In the genomic region with DNA sequence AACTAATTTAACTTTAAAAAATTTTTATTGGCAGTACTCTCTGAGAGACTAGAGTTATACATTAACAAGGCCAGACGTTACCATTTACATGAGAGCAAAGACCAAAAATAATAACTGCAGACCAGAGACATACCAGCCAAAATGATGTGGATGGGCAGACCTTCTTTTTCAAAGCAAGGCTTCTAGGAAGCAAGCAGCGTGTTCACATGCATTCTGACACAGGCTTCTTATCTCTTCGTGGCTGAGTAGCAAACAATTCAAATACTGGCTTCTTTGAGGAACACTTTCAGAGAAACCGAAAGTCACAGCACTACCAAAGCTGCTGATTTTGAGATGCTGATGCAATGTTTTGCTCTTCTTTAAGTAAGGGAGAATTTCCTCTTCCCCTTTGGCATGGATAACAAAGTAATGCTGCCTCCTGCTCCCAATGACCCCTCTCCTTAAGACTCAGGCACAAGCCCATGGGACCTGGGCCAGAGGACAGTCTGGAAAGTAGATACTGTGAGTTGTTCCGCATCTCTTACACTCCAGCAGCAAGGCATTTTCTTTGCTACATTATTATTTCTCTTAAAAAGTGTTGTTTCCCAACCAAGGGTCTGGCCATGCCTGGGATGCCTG, we compare ENCODE assay signal across 1 cellular context.
TF ChIP-seq lines count a peak whose summit lies in the region.

No MANE protein-coding gene starts in this region.

TF ChIP-seq in K562, 482 proteins besides CTCF, POLR2A, EP300 and RAD21 (continued from another document and continues in another):
- no peak for TF ChIP-seq ZNF436 (CRISPR knock-in tag; IDR thresholded peaks at IDR 0.05)
- TF ChIP-seq, protein P1, sequence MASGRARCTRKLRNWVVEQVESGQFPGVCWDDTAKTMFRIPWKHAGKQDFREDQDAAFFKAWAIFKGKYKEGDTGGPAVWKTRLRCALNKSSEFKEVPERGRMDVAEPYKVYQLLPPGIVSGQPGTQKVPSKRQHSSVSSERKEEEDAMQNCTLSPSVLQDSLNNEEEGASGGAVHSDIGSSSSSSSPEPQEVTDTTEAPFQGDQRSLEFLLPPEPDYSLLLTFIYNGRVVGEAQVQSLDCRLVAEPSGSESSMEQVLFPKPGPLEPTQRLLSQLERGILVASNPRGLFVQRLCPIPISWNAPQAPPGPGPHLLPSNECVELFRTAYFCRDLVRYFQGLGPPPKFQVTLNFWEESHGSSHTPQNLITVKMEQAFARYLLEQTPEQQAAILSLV (tag; IDR thresholded peaks at IDR 0.05): peak; percentile 62
- TF ChIP-seq, protein P2, sequence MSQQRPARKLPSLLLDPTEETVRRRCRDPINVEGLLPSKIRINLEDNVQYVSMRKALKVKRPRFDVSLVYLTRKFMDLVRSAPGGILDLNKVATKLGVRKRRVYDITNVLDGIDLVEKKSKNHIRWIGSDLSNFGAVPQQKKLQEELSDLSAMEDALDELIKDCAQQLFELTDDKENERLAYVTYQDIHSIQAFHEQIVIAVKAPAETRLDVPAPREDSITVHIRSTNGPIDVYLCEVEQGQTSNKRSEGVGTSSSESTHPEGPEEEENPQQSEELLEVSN (IDR thresholded peaks at IDR 0.05; ENCODE audit: borderline replicate concordance in 1 of 2, extremely low read depth in 1 of 2, insufficient read depth in 1 of 2, insufficient read length in 1 of 2, low read depth in 1 of 2, low read length in 1 of 2, poor library complexity in 1 of 2, severe bottlenecking in 1 of 2): peak; percentile 35 to 46
- no peak for TF ChIP-seq HMGN3 (IDR thresholded peaks at IDR 0.05; ENCODE audit: borderline replicate concordance, extremely low read depth, insufficient read length, low read depth, low read length)
- TF ChIP-seq, protein P3, sequence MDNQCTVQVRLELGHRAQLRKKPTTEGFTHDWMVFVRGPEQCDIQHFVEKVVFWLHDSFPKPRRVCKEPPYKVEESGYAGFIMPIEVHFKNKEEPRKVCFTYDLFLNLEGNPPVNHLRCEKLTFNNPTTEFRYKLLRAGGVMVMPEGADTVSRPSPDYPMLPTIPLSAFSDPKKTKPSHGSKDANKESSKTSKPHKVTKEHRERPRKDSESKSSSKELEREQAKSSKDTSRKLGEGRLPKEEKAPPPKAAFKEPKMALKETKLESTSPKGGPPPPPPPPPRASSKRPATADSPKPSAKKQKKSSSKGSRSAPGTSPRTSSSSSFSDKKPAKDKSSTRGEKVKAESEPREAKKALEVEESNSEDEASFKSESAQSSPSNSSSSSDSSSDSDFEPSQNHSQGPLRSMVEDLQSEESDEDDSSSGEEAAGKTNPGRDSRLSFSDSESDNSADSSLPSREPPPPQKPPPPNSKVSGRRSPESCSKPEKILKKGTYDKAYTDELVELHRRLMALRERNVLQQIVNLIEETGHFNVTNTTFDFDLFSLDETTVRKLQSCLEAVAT (IDR thresholded peaks at IDR 0.05): no peak
- TF ChIP-seq, protein P4, sequence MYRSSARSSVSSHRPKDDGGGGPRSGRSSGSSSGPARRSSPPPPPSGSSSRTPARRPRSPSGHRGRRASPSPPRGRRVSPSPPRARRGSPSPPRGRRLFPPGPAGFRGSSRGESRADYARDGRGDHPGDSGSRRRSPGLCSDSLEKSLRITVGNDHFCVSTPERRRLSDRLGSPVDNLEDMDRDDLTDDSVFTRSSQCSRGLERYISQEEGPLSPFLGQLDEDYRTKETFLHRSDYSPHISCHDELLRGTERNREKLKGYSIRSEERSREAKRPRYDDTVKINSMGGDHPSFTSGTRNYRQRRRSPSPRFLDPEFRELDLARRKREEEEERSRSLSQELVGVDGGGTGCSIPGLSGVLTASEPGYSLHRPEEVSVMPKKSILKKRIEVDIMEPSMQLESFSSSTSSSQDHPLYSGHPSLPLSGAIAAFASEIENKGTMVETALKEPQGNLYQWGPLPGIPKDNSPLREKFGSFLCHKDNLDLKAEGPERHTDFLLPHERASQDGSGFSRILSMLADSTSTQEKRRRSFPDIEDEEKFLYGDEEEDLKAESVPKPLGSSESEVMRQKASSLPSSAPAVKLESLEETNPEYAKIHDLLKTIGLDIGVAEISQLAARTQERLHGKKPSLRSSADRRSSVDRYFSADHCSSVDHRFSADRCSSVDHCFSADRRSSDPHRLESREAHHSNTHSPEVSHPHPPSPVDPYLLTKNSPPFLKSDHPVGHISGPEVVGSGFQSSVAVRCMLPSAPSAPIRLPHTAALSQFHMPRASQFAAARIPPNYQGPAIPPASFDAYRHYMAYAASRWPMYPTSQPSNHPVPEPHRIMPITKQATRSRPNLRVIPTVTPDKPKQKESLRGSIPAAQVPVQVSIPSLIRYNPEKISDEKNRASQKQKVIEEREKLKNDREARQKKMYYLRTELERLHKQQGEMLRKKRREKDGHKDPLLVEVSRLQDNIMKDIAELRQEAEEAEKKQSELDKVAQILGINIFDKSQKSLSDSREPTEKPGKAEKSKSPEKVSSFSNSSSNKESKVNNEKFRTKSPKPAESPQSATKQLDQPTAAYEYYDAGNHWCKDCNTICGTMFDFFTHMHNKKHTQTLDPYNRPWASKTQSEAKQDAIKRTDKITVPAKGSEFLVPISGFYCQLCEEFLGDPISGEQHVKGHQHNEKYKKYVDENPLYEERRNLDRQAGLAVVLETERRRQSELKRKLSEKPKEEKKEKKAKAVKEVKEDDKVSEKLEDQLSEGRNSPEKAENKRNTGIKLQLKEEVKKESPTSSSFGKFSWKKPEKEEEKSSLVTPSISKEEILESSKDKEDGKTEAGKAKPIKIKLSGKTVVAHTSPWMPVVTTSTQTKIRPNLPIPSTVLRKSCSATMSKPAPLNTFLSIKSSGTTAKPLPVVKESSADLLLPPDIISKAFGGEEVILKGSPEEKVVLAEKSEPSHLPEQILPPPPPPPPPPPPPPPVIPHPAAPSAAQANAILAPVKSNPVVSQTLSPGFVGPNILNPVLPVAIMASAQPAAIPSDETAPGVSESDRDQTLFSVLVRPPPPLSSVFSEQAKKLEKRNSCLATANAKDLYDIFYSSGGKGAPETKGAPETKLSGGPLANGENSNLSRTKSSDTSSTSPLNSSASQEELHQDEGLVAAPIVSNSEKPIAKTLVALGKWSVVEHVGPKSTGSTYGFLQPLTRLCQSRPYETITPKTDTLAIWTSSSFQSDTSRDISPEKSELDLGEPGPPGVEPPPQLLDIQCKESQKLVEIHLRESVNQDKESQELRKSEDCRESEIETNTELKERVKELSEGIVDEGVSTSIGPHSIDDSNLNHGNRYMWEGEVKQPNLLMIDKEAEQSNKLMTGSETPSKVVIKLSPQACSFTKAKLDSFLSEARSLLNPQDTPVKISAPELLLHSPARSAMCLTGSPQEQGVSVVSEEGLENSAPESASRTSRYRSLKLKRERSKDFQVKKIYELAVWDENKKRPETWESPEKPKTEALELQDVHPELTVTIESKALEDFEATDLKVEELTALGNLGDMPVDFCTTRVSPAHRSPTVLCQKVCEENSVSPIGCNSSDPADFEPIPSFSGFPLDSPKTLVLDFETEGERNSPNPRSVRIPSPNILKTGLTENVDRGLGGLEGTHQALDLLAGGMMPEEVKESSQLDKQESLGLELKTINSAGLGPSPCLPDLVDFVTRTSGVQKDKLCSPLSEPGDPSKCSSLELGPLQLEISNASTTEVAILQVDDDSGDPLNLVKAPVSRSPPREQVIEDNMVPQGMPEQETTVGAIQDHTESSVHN (IDR thresholded peaks at IDR 0.05; ENCODE audit: borderline replicate concordance in 1 of 2, low read depth in 1 of 2): peak in 1 of 2 experiments; percentile 74; a peak in 2 of 4 replicates
- no peak for TF ChIP-seq BRF1 (IDR thresholded peaks at IDR 0.05; ENCODE audit: borderline replicate concordance, extremely low read depth, insufficient read length)
- TF ChIP-seq, protein P5, sequence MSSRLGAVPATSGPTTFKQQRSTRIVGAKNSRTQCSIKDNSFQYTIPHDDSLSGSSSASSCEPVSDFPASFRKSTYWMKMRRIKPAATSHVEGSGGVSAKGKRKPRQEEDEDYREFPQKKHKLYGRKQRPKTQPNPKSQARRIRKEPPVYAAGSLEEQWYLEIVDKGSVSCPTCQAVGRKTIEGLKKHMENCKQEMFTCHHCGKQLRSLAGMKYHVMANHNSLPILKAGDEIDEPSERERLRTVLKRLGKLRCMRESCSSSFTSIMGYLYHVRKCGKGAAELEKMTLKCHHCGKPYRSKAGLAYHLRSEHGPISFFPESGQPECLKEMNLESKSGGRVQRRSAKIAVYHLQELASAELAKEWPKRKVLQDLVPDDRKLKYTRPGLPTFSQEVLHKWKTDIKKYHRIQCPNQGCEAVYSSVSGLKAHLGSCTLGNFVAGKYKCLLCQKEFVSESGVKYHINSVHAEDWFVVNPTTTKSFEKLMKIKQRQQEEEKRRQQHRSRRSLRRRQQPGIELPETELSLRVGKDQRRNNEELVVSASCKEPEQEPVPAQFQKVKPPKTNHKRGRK (tag; IDR thresholded peaks at IDR 0.05): no peak
- TF ChIP-seq, protein P6, sequence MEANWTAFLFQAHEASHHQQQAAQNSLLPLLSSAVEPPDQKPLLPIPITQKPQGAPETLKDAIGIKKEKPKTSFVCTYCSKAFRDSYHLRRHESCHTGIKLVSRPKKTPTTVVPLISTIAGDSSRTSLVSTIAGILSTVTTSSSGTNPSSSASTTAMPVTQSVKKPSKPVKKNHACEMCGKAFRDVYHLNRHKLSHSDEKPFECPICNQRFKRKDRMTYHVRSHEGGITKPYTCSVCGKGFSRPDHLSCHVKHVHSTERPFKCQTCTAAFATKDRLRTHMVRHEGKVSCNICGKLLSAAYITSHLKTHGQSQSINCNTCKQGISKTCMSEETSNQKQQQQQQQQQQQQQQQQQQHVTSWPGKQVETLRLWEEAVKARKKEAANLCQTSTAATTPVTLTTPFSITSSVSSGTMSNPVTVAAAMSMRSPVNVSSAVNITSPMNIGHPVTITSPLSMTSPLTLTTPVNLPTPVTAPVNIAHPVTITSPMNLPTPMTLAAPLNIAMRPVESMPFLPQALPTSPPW (CRISPR knock-in tag; IDR thresholded peaks at IDR 0.05): no peak
- TF ChIP-seq, protein P7, sequence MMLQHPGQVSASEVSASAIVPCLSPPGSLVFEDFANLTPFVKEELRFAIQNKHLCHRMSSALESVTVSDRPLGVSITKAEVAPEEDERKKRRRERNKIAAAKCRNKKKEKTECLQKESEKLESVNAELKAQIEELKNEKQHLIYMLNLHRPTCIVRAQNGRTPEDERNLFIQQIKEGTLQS (IDR thresholded peaks at IDR 0.05): peak; percentile 95
- TF ChIP-seq, protein P7 (CRISPR knock-in tag; conservative IDR thresholded peaks at IDR 0.05): no peak
- TF ChIP-seq, protein P8, sequence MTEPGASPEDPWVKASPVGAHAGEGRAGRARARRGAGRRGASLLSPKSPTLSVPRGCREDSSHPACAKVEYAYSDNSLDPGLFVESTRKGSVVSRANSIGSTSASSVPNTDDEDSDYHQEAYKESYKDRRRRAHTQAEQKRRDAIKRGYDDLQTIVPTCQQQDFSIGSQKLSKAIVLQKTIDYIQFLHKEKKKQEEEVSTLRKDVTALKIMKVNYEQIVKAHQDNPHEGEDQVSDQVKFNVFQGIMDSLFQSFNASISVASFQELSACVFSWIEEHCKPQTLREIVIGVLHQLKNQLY (CRISPR knock-in tag; conservative IDR thresholded peaks at IDR 0.05): no peak
- TF ChIP-seq NCOR1 (IDR thresholded peaks at IDR 0.05): no peak
- no peak for TF ChIP-seq ZNF134 (CRISPR knock-in tag; conservative IDR thresholded peaks at IDR 0.05)
- TF ChIP-seq, protein P9, sequence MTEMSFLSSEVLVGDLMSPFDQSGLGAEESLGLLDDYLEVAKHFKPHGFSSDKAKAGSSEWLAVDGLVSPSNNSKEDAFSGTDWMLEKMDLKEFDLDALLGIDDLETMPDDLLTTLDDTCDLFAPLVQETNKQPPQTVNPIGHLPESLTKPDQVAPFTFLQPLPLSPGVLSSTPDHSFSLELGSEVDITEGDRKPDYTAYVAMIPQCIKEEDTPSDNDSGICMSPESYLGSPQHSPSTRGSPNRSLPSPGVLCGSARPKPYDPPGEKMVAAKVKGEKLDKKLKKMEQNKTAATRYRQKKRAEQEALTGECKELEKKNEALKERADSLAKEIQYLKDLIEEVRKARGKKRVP (CRISPR knock-in tag; IDR thresholded peaks at IDR 0.05): peak; percentile 91
- TF ChIP-seq NUFIP1 (IDR thresholded peaks at IDR 0.05; ENCODE audit: partially characterized antibody): no peak
- TF ChIP-seq, protein P10, sequence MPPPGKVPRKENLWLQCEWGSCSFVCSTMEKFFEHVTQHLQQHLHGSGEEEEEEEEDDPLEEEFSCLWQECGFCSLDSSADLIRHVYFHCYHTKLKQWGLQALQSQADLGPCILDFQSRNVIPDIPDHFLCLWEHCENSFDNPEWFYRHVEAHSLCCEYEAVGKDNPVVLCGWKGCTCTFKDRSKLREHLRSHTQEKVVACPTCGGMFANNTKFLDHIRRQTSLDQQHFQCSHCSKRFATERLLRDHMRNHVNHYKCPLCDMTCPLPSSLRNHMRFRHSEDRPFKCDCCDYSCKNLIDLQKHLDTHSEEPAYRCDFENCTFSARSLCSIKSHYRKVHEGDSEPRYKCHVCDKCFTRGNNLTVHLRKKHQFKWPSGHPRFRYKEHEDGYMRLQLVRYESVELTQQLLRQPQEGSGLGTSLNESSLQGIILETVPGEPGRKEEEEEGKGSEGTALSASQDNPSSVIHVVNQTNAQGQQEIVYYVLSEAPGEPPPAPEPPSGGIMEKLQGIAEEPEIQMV (tag; conservative IDR thresholded peaks at IDR 0.05; ENCODE audit: low read depth): 0 out of 2 replicates have a peak, but pooled peaks have one; percentile 52
- TF ChIP-seq ZNF780A (CRISPR knock-in tag; IDR thresholded peaks at IDR 0.05): no peak
- TF ChIP-seq ZNF175 (CRISPR knock-in tag; IDR thresholded peaks at IDR 0.05; ENCODE audit: low read depth): 0 out of 2 replicates have a peak, but pooled peaks have one; percentile 24
- TF ChIP-seq TSC22D4 (tag; IDR thresholded peaks at IDR 0.05): no peak
- no peak for TF ChIP-seq NFIC (IDR thresholded peaks at IDR 0.05)
- TF ChIP-seq FUS (optimal IDR thresholded peaks at IDR 0.05; ENCODE audit: low read depth, low read length): no peak
- no peak for TF ChIP-seq ZEB2 (IDR thresholded peaks at IDR 0.05)
